In genomic region chr17:35889818-35890773, GRCh38 we compare ENCODE assay signal across 11 cellular contexts. TPM values are rescaled to one million over a fixed set of nuclear protein-coding genes. Genes with fewer than 3 reads are reported as not detected.
DNase-seq lines count a peak whose midpoint lies in the region; ATAC-seq and TF ChIP-seq lines count a peak whose summit lies in the region.
"Had no signal": no experiment of that assay in that cellular context is flagged by ENCODE, and none has a peak within 500 bp of the region (broad histone marks: within the 10 kb centered on the region; RNA-seq: fewer than 3 reads in every experiment).

No MANE protein-coding gene starts in this region.

- intact Hi-C loops in left ventricle myocardium superior (cut with micrococcal nuclease) (no loop called here), right cardiac atrium (cut with DNase I) (no loop called here), esophagus squamous epithelium (cut with DNase I) (no loop called here)

- DNase-seq in left ventricle myocardium superior (no peak), right atrium auricular region (ENCODE audit: low spot score) (no peak), right cardiac atrium (peak in 2 of 3 donors; percentile 54 to 73), esophagus squamous epithelium (lab: John Stamatoyannopoulos, UW) (no peak)

- TF ChIP-seq CTCF in right atrium auricular region (IDR thresholded peaks at IDR 0.05) (no peak), esophagus squamous epithelium (IDR thresholded peaks at IDR 0.05) (no peak)

- WGBS in right cardiac atrium, result 82% methylated on average over 2 of the region's 2 CpGs
- 39 to 68% methylated on average over 2 of the region's 2 CpGs for WGBS in esophagus squamous epithelium, 2 donors

- ATAC-seq in left ventricle myocardium superior (peak; percentile 20), SK-N-SH treated with all-trans-retinoic acid at 6 μM for 48 hours (peak; percentile 78), right cardiac atrium (peak; percentile 45 to 58), HG03135 (IDR thresholded peaks at IDR 0.05; ENCODE audit: unreplicated experiment) (no peak), GM18498 (IDR thresholded peaks at IDR 0.05; ENCODE audit: unreplicated experiment) (no peak), HG02973 (IDR thresholded peaks at IDR 0.05; ENCODE audit: unreplicated experiment) (no peak)

- no peak overlapping the region for H3K4me3 ChIP-seq in right atrium auricular region
- no peak overlapping the region for H3K4me3 ChIP-seq in right cardiac atrium (ENCODE audit: low read length)
- H3K4me3 ChIP-seq in esophagus squamous epithelium, result no peak overlapping the region
- H3K4me3 ChIP-seq: dorsolateral prefrontal cortex, SJSA1 had no signal

- H3K27ac ChIP-seq in right atrium auricular region (no peak overlapping the region), right cardiac atrium (ENCODE audit: low read length) (no peak overlapping the region), esophagus squamous epithelium (peak overlapping the region in 1 of 4 donors; percentile 55)
- H3K27ac ChIP-seq: dorsolateral prefrontal cortex, SJSA1 had no signal

- TF ChIP-seq POLR2A in esophagus squamous epithelium (IDR thresholded peaks at IDR 0.05), result no peak

- H3K27me3 ChIP-seq in right atrium auricular region (no peaks in the 10 kb centered on the region), right cardiac atrium (ENCODE audit: control insufficient read depth, insufficient read depth) (no peaks in the 10 kb centered on the region), esophagus squamous epithelium (no peaks in the 10 kb centered on the region)
- H3K27me3 ChIP-seq: dorsolateral prefrontal cortex, SJSA1 had no signal

- no peaks in the 10 kb centered on the region for H3K9me3 ChIP-seq in right atrium auricular region
- H3K9me3 ChIP-seq in right cardiac atrium (ENCODE audit: control insufficient read depth, low read length), result no peaks in the 10 kb centered on the region
- no peaks in the 10 kb centered on the region for H3K9me3 ChIP-seq in esophagus squamous epithelium
- H3K9me3 ChIP-seq: SJSA1 had no signal

- H3K36me3 ChIP-seq in right atrium auricular region, result no peaks in the 10 kb centered on the region
- H3K36me3 ChIP-seq in esophagus squamous epithelium, result no peaks in the 10 kb centered on the region
- H3K36me3 ChIP-seq: SJSA1 had no signal

- H3K4me1 ChIP-seq in right atrium auricular region (peaks cover 0 to 9% of the 10 kb centered on the region in 2 donors), right cardiac atrium (ENCODE audit: control insufficient read depth, insufficient read depth, low read length) (no peaks in the 10 kb centered on the region), esophagus squamous epithelium (peaks cover 0 to 8% (median 0%) of the 10 kb centered on the region in 3 donors)
- H3K4me1 ChIP-seq: SJSA1 had no signal

TF ChIP-seq in SK-N-SH treated with all-trans-retinoic acid at 6 μM for 48 hours, 23 proteins besides CTCF, POLR2A, EP300 and RAD21:
- TF ChIP-seq PPARA (CRISPR knock-in tag; IDR thresholded peaks at IDR 0.05; ENCODE audit: borderline replicate concordance) (no peak), CSDC2 (CRISPR knock-in tag; IDR thresholded peaks at IDR 0.05) (no peak), TOX (CRISPR knock-in tag; IDR thresholded peaks at IDR 0.05; ENCODE audit: borderline replicate concordance) (no peak), TSHZ2 (CRISPR knock-in tag; IDR thresholded peaks at IDR 0.05) (no peak), ZNF70 (CRISPR knock-in tag; IDR thresholded peaks at IDR 0.05) (no peak), PATZ1 (CRISPR knock-in tag; IDR thresholded peaks at IDR 0.05; ENCODE audit: borderline replicate concordance) (no peak), RARB (CRISPR knock-in tag; IDR thresholded peaks at IDR 0.05) (no peak), ZNF8 (CRISPR knock-in tag; IDR thresholded peaks at IDR 0.05) (no peak), ARNTL (CRISPR knock-in tag; IDR thresholded peaks at IDR 0.05; ENCODE audit: borderline replicate concordance, low read depth) (no peak), ISL1 (CRISPR knock-in tag; IDR thresholded peaks at IDR 0.05) (no peak), CREB5 (CRISPR knock-in tag; IDR thresholded peaks at IDR 0.05; ENCODE audit: low read depth) (no peak), ZFP30 (CRISPR knock-in tag; IDR thresholded peaks at IDR 0.05) (no peak), ESRRG (CRISPR knock-in tag; IDR thresholded peaks at IDR 0.05) (no peak)
TF ChIP-seq in SK-N-SH treated with all-trans-retinoic acid at 6 μM for 48 hours: peak in this region for 0.

RNA-seq across cellular contexts. Expression of gene CCL5, which starts 9.9 kb away (rescaled TPM):
- total RNA-seq in left ventricle myocardium superior (4.2 TPM), right atrium auricular region (1 to 10 TPM; 1.0 to 3.1 TPM), right cardiac atrium (1 to 10 TPM; 1.2 to 3.3 (median 2.3) TPM), esophagus squamous epithelium (10 to 100 TPM in 1 of 4 donors, 1 to 10 TPM in 3; 1.5 to 25.2 (median 2.8) TPM)
- 1.6 TPM for polyA plus RNA-seq in right cardiac atrium
- total RNA-seq: SJSA1 had no signal

RNA-seq across cellular contexts. Expression of gene HEATR9, which starts 21.4 kb away (rescaled TPM):
- not detected for total RNA-seq in left ventricle myocardium superior
- not detected for total RNA-seq in right atrium auricular region
- total RNA-seq in right cardiac atrium, result not detected
- not detected for polyA plus RNA-seq in right cardiac atrium
- total RNA-seq in esophagus squamous epithelium, result under 1 TPM in 1 of 4 donors, not detected in 3; 0.15 TPM
- total RNA-seq: SJSA1, skeletal muscle tissue had no signal

RNA-seq across cellular contexts. Expression of gene RDM1, which starts 40.5 kb away (rescaled TPM):
- total RNA-seq in left ventricle myocardium superior (not detected), right atrium auricular region (not detected), right cardiac atrium (not detected), esophagus squamous epithelium (1 to 10 TPM in 1 of 4 donors, under 1 TPM in 3; 0.38 to 4.0 (median 0.45) TPM)
- not detected for polyA plus RNA-seq in right cardiac atrium
- total RNA-seq: skeletal muscle tissue had no signal

RNA-seq across cellular contexts. Expression of gene LYZL6, which starts 53.4 kb away (rescaled TPM):
- not detected for total RNA-seq in left ventricle myocardium superior
- not detected for total RNA-seq in right atrium auricular region
- total RNA-seq in right cardiac atrium, result not detected
- not detected for polyA plus RNA-seq in right cardiac atrium
- total RNA-seq in esophagus squamous epithelium, result not detected
- total RNA-seq: dorsolateral prefrontal cortex, SJSA1, skeletal muscle tissue had no signal

Comparison
In these comparisons a context has a peak if more than half of its experiments do, and no peak if none do; other contexts are left out.
1. DNase-seq: peak in right cardiac atrium (2 of 3); none in left ventricle myocardium superior (single experiment), right atrium auricular region (single experiment) and esophagus squamous epithelium (single experiment).
2. ATAC-seq: peak in left ventricle myocardium superior (single experiment), SK-N-SH treated with all-trans-retinoic acid at 6 μM for 48 hours (single experiment) and right cardiac atrium (2 of 2); none in HG03135 (single experiment), GM18498 (single experiment) and HG02973 (single experiment).